Comparison of ENCODE assay signal across 16 cellular contexts in the genomic region with DNA sequence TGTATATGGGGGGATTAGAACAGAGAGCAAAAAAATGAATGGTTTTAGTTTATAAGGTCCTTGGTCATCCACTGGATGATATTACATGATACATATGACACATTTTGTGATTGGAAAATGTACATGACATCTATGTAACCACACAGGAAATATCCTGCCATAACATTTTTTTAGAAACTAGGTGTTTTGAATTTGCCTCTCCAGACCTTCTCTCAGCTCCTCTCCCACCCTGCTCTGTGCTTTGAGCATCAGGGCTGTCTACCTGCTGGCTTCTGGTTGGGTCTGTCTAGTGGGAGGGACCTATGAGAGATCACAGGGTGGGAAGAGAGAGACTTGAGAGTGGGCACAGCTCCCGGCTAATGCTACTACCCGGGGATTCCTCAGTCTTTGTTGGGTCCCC. TPM values are rescaled to one million over a fixed set of nuclear protein-coding genes. Genes with fewer than 3 reads are reported as not detected.
A peak's percentile ranks its signal among the peaks of the same experiment; 100 is the strongest.
DNase-seq lines count a peak whose midpoint lies in the region; ATAC-seq and TF ChIP-seq lines count a peak whose summit lies in the region.
"Had no signal": no experiment of that assay in that cellular context is flagged by ENCODE, and none has a peak within 500 bp of the region (broad histone marks: within the 10 kb centered on the region; RNA-seq: fewer than 3 reads in every experiment).

No MANE protein-coding gene starts in this region.

- intact Hi-C loops in activated T-helper 1 cell treated with anti-CD3 and anti-CD28 coated beads, Interleukin-12 subunit alpha, Interleukin-12 subunit beta, Interleukin-2, Interleukin-4 antibody, amounts not matched to agents 30 ng/mL and 10 ng/mL and 1 ng/mL, durations not matched to agents 14 hours and 24 hours and 36 hours (cut with micrococcal nuclease) = loop anchor here (1.0 kb wide), 1 partner anchor 9 kb away; no protein-coding TSS in a partner anchor
- intact Hi-C loops in natural killer cell (cut with micrococcal nuclease) = loop anchor here (5.0 kb wide), 1 partner anchor 34 kb away; no protein-coding TSS in a partner anchor

- H3K9me3 Mint-ChIP-seq in CD4-positive, CD25-positive, alpha-beta regulatory T cell = no peaks in the 10 kb centered on the region
- no peaks in the 10 kb centered on the region for H3K9me3 Mint-ChIP-seq in activated T-helper 1 cell treated with anti-CD3 and anti-CD28 coated beads, Interleukin-12 subunit alpha, Interleukin-12 subunit beta, Interleukin-2, Interleukin-4 antibody, amounts not matched to agents 30 ng/mL and 10 ng/mL and 1 ng/mL, durations not matched to agents 14 hours and 24 hours and 36 hours
- no peaks in the 10 kb centered on the region for H3K9me3 Mint-ChIP-seq in natural killer cell

- H3K4me1 Mint-ChIP-seq in CD4-positive, CD25-positive, alpha-beta regulatory T cell = peaks cover 23 to 90% (median 58%) of the 10 kb centered on the region in 4 donors
- peaks cover 80% of the 10 kb centered on the region for H3K4me1 Mint-ChIP-seq in activated T-helper 1 cell treated with anti-CD3 and anti-CD28 coated beads, Interleukin-12 subunit alpha, Interleukin-12 subunit beta, Interleukin-2, Interleukin-4 antibody, amounts not matched to agents 30 ng/mL and 10 ng/mL and 1 ng/mL, durations not matched to agents 14 hours and 24 hours and 36 hours (ENCODE audit: low read depth)
- H3K4me1 Mint-ChIP-seq in natural killer cell = peaks cover 63 to 73% of the 10 kb centered on the region in 2 donors

- H3K27me3 Mint-ChIP-seq in CD4-positive, CD25-positive, alpha-beta regulatory T cell = no peaks in the 10 kb centered on the region
- no peaks in the 10 kb centered on the region for H3K27me3 Mint-ChIP-seq in activated T-helper 1 cell treated with anti-CD3 and anti-CD28 coated beads, Interleukin-12 subunit alpha, Interleukin-12 subunit beta, Interleukin-2, Interleukin-4 antibody, amounts not matched to agents 30 ng/mL and 10 ng/mL and 1 ng/mL, durations not matched to agents 14 hours and 24 hours and 36 hours (ENCODE audit: insufficient read depth)
- no peaks in the 10 kb centered on the region for H3K27me3 Mint-ChIP-seq in natural killer cell (ENCODE audit: low read depth in 2 of 2)

- peak overlapping the region; percentile 95 to 97 (median 96) for H3K27ac Mint-ChIP-seq in CD4-positive, CD25-positive, alpha-beta regulatory T cell
- peak overlapping the region; percentile 95 for H3K27ac Mint-ChIP-seq in activated T-helper 1 cell treated with anti-CD3 and anti-CD28 coated beads, Interleukin-12 subunit alpha, Interleukin-12 subunit beta, Interleukin-2, Interleukin-4 antibody, amounts not matched to agents 30 ng/mL and 10 ng/mL and 1 ng/mL, durations not matched to agents 14 hours and 24 hours and 36 hours
- peak overlapping the region; percentile 79 to 82 for H3K27ac Mint-ChIP-seq in natural killer cell

- peak overlapping the region; percentile 98 for H3K27ac ChIP-seq in CD4-positive, CD25-positive, alpha-beta regulatory T cell (ENCODE audit: insufficient read depth, low read length, poor library complexity, severe bottlenecking)
- H3K27ac ChIP-seq in HL-60 (replicated peaks) = peak overlapping the region; percentile 77

- H3K4me3 ChIP-seq in CD4-positive, CD25-positive, alpha-beta regulatory T cell (ENCODE audit: low read depth, low read length) = peak overlapping the region; percentile 26
- H3K4me3 ChIP-seq in HL-60 (replicated peaks; ENCODE audit: insufficient read depth, low read length) (no peak overlapping the region), MG63 (no peak overlapping the region)

- H3K4me1 ChIP-seq in CD4-positive, CD25-positive, alpha-beta regulatory T cell (ENCODE audit: control insufficient read depth, insufficient read depth, low read length, poor library complexity, severe bottlenecking) = peaks cover 75% of the 10 kb centered on the region

- H3K36me3 ChIP-seq in CD4-positive, CD25-positive, alpha-beta regulatory T cell (ENCODE audit: control insufficient read depth, insufficient read depth, low read length) = peaks cover 93% of the 10 kb centered on the region
- H3K36me3 ChIP-seq in MG63 = no peaks in the 10 kb centered on the region

- ATAC-seq in CD4-positive, CD25-positive, alpha-beta regulatory T cell (ENCODE audit: low read depth in 2 of 2) = peak; percentile 33 to 42
- ATAC-seq in natural killer cell (peak in 2 of 3 donors; percentile 12 to 16), GM21825 (IDR thresholded peaks at IDR 0.05; ENCODE audit: unreplicated experiment) (no peak)

- no peaks in the 10 kb centered on the region for H3K9me3 ChIP-seq in CD4-positive, CD25-positive, alpha-beta regulatory T cell (ENCODE audit: control insufficient read depth in 2 of 2, low read length in 2 of 2)
- H3K9me3 ChIP-seq in MG63 = no peaks in the 10 kb centered on the region

- H3K4me3 Mint-ChIP-seq in CD4-positive, CD25-positive, alpha-beta regulatory T cell = peak overlapping the region; percentile 12 to 79 (median 75)
- peak overlapping the region; percentile 67 for H3K4me3 Mint-ChIP-seq in activated T-helper 1 cell treated with anti-CD3 and anti-CD28 coated beads, Interleukin-12 subunit alpha, Interleukin-12 subunit beta, Interleukin-2, Interleukin-4 antibody, amounts not matched to agents 30 ng/mL and 10 ng/mL and 1 ng/mL, durations not matched to agents 14 hours and 24 hours and 36 hours
- peak overlapping the region; percentile 63 for H3K4me3 Mint-ChIP-seq in natural killer cell

- peaks cover 65% of the 10 kb centered on the region for H3K36me3 Mint-ChIP-seq in CD4-positive, CD25-positive, alpha-beta regulatory T cell
- H3K36me3 Mint-ChIP-seq in activated T-helper 1 cell treated with anti-CD3 and anti-CD28 coated beads, Interleukin-12 subunit alpha, Interleukin-12 subunit beta, Interleukin-2, Interleukin-4 antibody, amounts not matched to agents 30 ng/mL and 10 ng/mL and 1 ng/mL, durations not matched to agents 14 hours and 24 hours and 36 hours (ENCODE audit: low read depth) = peaks cover 76% of the 10 kb centered on the region
- peaks cover 35% of the 10 kb centered on the region for H3K36me3 Mint-ChIP-seq in natural killer cell

- no peak for DNase-seq in CD4-positive, CD25-positive, alpha-beta regulatory T cell
- DNase-seq in HL-60 (ENCODE audit: low read depth in 1 of 2, low spot score in 1 of 2) (no peak), natural killer cell (no peak), MG63 (no peak), AML-193 (lab: John Stamatoyannopoulos, UW) (no peak), G401 (ENCODE audit: low spot score) (no peak)
- DNase-seq in activated T-helper 1 cell treated with anti-CD3 and anti-CD28 coated beads, Interleukin-12 subunit alpha, Interleukin-12 subunit beta, Interleukin-2, Interleukin-4 antibody, amounts not matched to agents 30 ng/mL and 10 ng/mL and 1 ng/mL, durations not matched to agents 14 hours and 24 hours and 36 hours (ENCODE audit: low spot score) = no peak
- DNase-seq: Calu3, midbrain, NCI-H2171 treated with DMSO at 0.1 percent for 48 hours, substantia nigra had no signal

- no peak for TF ChIP-seq CTCF in HL-60 (IDR thresholded peaks at IDR 0.05; ENCODE audit: insufficient read depth, low read length)
- no peak for TF ChIP-seq CTCF in natural killer cell (IDR thresholded peaks at IDR 0.05)

- in situ Hi-C loops in G401 (cut with HindIII; ENCODE audit: low sequenced_read_pairs) = no loop called here

- no peaks in the 10 kb centered on the region for H3K27me3 ChIP-seq in CD4-positive, CD25-positive, alpha-beta regulatory T cell (ENCODE audit: control insufficient read depth, insufficient read depth, low read length)
- H3K27me3 ChIP-seq in HL-60 (ENCODE audit: insufficient read depth, poor library complexity, severe bottlenecking) (no peaks in the 10 kb centered on the region), MG63 (no peaks in the 10 kb centered on the region)

RNA-seq across cellular contexts. Expression of a gene that starts 24.4 kb away (rescaled TPM):
- 381 TPM for total RNA-seq in CD4-positive, CD25-positive, alpha-beta regulatory T cell
- polyA plus RNA-seq in CD4-positive, CD25-positive, alpha-beta regulatory T cell = 10 to 100 TPM; 11.9 to 16.6 (median 14.5) TPM
- 178 and 182 TPM in 2 replicates for total RNA-seq in activated T-helper 1 cell treated with anti-CD3 and anti-CD28 coated beads, Interleukin-12 subunit alpha, Interleukin-12 subunit beta, Interleukin-2, Interleukin-4 antibody, amounts not matched to agents 30 ng/mL and 10 ng/mL and 1 ng/mL, durations not matched to agents 14 hours and 24 hours and 36 hours
- total RNA-seq in natural killer cell = 100 to 1,000 TPM; 577 to 743 (median 676) TPM
- total RNA-seq in MG63 (2014; rRNA removed; shearing (Covaris generic); ENCODE audit: low replicate concordance) = 0.17 and 1.4 TPM in 2 replicates
- total RNA-seq in G401 (2014; rRNA removed; shearing (Covaris generic)) = 3.1 and 5.1 TPM in 2 replicates

RNA-seq across cellular contexts. Expression of a gene that starts 33.8 kb away (rescaled TPM):
- not detected for total RNA-seq in CD4-positive, CD25-positive, alpha-beta regulatory T cell
- not detected for polyA plus RNA-seq in CD4-positive, CD25-positive, alpha-beta regulatory T cell
- not detected in 2 replicates for total RNA-seq in activated T-helper 1 cell treated with anti-CD3 and anti-CD28 coated beads, Interleukin-12 subunit alpha, Interleukin-12 subunit beta, Interleukin-2, Interleukin-4 antibody, amounts not matched to agents 30 ng/mL and 10 ng/mL and 1 ng/mL, durations not matched to agents 14 hours and 24 hours and 36 hours
- total RNA-seq in natural killer cell = not detected
- total RNA-seq in MG63 (2014; rRNA removed; shearing (Covaris generic); ENCODE audit: low replicate concordance) = not detected in 2 replicates
- not detected in 2 replicates for total RNA-seq in G401 (2014; rRNA removed; shearing (Covaris generic))
- total RNA-seq: Calu3, chondrocyte, fibroblast of lung, MCF 10A, posterior vena cava had no signal
- polyA plus RNA-seq: fibroblast of lung had no signal

RNA-seq across cellular contexts. Expression of a gene that starts 40.5 kb away (rescaled TPM):
- total RNA-seq in CD4-positive, CD25-positive, alpha-beta regulatory T cell = not detected
- polyA plus RNA-seq in CD4-positive, CD25-positive, alpha-beta regulatory T cell = not detected
- not detected in 2 replicates for total RNA-seq in activated T-helper 1 cell treated with anti-CD3 and anti-CD28 coated beads, Interleukin-12 subunit alpha, Interleukin-12 subunit beta, Interleukin-2, Interleukin-4 antibody, amounts not matched to agents 30 ng/mL and 10 ng/mL and 1 ng/mL, durations not matched to agents 14 hours and 24 hours and 36 hours
- under 1 TPM in 1 of 3 donors, not detected in 2; 1.00 TPM for total RNA-seq in natural killer cell
- not detected in 2 replicates for total RNA-seq in MG63 (2014; rRNA removed; shearing (Covaris generic); ENCODE audit: low replicate concordance)
- total RNA-seq in G401 (2014; rRNA removed; shearing (Covaris generic)) = not detected in 2 replicates
- total RNA-seq: Calu3, chondrocyte, fibroblast of lung, MCF 10A had no signal
- polyA plus RNA-seq: fibroblast of lung had no signal

Comparison
In these comparisons a context has a peak if more than half of its experiments do, and no peak if none do; other contexts are left out.
1. RNA of a gene that starts 24.4 kb away (total RNA-seq): 577 to 743 TPM in natural killer cell, 381 TPM in CD4-positive, CD25-positive, alpha-beta regulatory T cell (single experiment) and 178 to 182 TPM in activated T-helper 1 cell treated with anti-CD3 and anti-CD28 coated beads, Interleukin-12 subunit alpha, Interleukin-12 subunit beta, Interleukin-2, Interleukin-4 antibody, amounts not matched to agents 30 ng/mL and 10 ng/mL and 1 ng/mL, durations not matched to agents 14 hours and 24 hours and 36 hours; 3.1 to 5.1 TPM in G401 and 0.17 to 1.4 TPM in MG63; every median in the first group is over 10 times any median in the second.
2. Peak in every context shown above with its lines, with median percentiles within 50 percentile points of each other: H3K27ac Mint-ChIP-seq and H3K4me3 Mint-ChIP-seq.